8 cellular contexts compared by ENCODE assay signal in genomic region chr5:154771383-154771901, GRCh38. TPM values are rescaled to one million over a fixed set of nuclear protein-coding genes. Genes with fewer than 3 reads are reported as not detected.
DNase-seq lines count a peak whose midpoint lies in the region; ATAC-seq, FAIRE-seq and TF ChIP-seq lines count a peak whose summit lies in the region.
"Had no signal": no experiment of that assay in that cellular context is flagged by ENCODE, and none has a peak within 500 bp of the region (broad histone marks: within the 10 kb centered on the region; RNA-seq: fewer than 3 reads in every experiment).

No MANE protein-coding gene starts in this region.

- POLR2A ChIA-PET in IMR-90 (lab: Charles Lee; ENCODE audit: unreplicated experiment) (no interaction called here), HepG2 (lab: Yijun Ruan, JAX) (interaction anchor here (0.7 to 1.0 kb wide), 2 partner anchors 87 to 124 kb away, joined by 3 read pairs; no protein-coding TSS in a partner anchor)

- H3K4ac ChIP-seq in IMR-90 (ENCODE audit: low read depth, low read length), result no peak overlapping the region

- TF ChIP-seq EP300 in HepG2 (IDR thresholded peaks at IDR 0.05; ENCODE audit: low read depth in 2 of 2, low read length in 2 of 2) (no peak), HepG2 (CRISPR knock-in tag; IDR thresholded peaks at IDR 0.05; ENCODE audit: borderline replicate concordance) (no peak)

- no peak overlapping the region for H2AK5ac ChIP-seq in IMR-90 (ENCODE audit: low read depth, low read length)

- no peak overlapping the region for H2BK15ac ChIP-seq in IMR-90 (ENCODE audit: low read depth, low read length)

- H3K9me3 ChIP-seq in IMR-90 (ENCODE audit: control insufficient read depth, insufficient read depth, low read length), result no peaks in the 10 kb centered on the region
- no peaks in the 10 kb centered on the region for H3K9me3 ChIP-seq in HepG2 (ENCODE audit: low read length)
- no peaks in the 10 kb centered on the region for H3K9me3 ChIP-seq in thyroid gland

- TF ChIP-seq CTCF in IMR-90 (conservative IDR thresholded peaks at IDR 0.05; ENCODE audit: low read depth, low read length) (no peak), cardiac fibroblast (IDR thresholded peaks at IDR 0.05; ENCODE audit: low read depth, low read length) (no peak), HepG2 (CRISPR knock-in tag; IDR thresholded peaks at IDR 0.05) (no peak), thyroid gland (IDR thresholded peaks at IDR 0.05) (no peak)

- peak; percentile 92 for DNase-seq in IMR-90
- DNase-seq in cardiac fibroblast (ENCODE audit: low read depth in 2 of 2), result peak; percentile 74 to 89
- no peak for DNase-seq in HepG2 (ENCODE audit: low spot score)
- peak in 1 of 2 donors; percentile 24 for DNase-seq in thyroid gland
- DNase-seq in NCI-H187 treated with DMSO at 0.1 percent for 48 hours (lab: John Stamatoyannopoulos, UW), result no peak
- DNase-seq in stimulated activated naive CD4-positive, alpha-beta T cell (lab: John Stamatoyannopoulos, UW), result no peak
- DNase-seq in KBM-7, result no peak
- DNase-seq: T-cell had no signal

- H4K91ac ChIP-seq in IMR-90 (ENCODE audit: insufficient read depth, low read depth, low read length), result no peak overlapping the region

- H3K4me2 ChIP-seq in IMR-90 (ENCODE audit: low read depth, low read length) (peak overlapping the region; percentile 76), HepG2 (ENCODE audit: low read depth, low read length) (no peak overlapping the region)

- dilution Hi-C loops in IMR-90 (cut with HindIII; ENCODE audit: low sequenced_read_pairs, unreplicated experiment), result no loop called here

- WGBS in IMR-90 (ENCODE audit: extremely low coverage in 2 of 2, insufficient read length in 1 of 2), 2 experiments, result 6% methylated on average over 3 of the region's 10 CpGs; no CpG with 5 or more reads in 1 of the 2 experiments
- WGBS in HepG2 (ENCODE audit: low lambda C conversion rate), result 81% methylated on average over 6 of the region's 10 CpGs
- WGBS in thyroid gland, 2 donors, result 23 to 27% methylated on average over 10 of the region's 10 CpGs

- no peak for FAIRE-seq in HepG2 (lab: Jason Lieb, UNC)

- H3K27ac ChIP-seq in IMR-90 (ENCODE audit: insufficient read depth, low read length), result peak overlapping the region; percentile 39; the same call in 1 of the 2 replicates
- H3K27ac ChIP-seq in HepG2 (ENCODE audit: extremely low read length, insufficient read depth, low read length), result no peak overlapping the region
- H3K27ac ChIP-seq in thyroid gland, result peak overlapping the region; percentile 72 to 81 (median 81)

- no TSS peak for BruUV-seq in IMR-90 (replicated peaks; lab: Mats Ljungman, UMichigan)
- no TSS peak for BruUV-seq in HepG2 (replicated peaks; lab: Mats Ljungman, UMichigan)

- H3K4me1 ChIP-seq in IMR-90 (ENCODE audit: control insufficient read depth, insufficient read depth, low read length) (peaks cover 25% of the 10 kb centered on the region), HepG2 (ENCODE audit: insufficient read depth, low read length) (peaks cover 74% of the 10 kb centered on the region), thyroid gland (peaks cover 74 to 93% of the 10 kb centered on the region in 2 donors)

- H2BK120ac ChIP-seq in IMR-90 (ENCODE audit: low read depth, low read length), result no peak overlapping the region

- no peak overlapping the region for H4K8ac ChIP-seq in IMR-90 (ENCODE audit: low read depth in 2 of 2, low read length in 2 of 2)

- H3K9ac ChIP-seq in IMR-90 (ENCODE audit: low read depth, low read length) (no peak overlapping the region), HepG2 (ENCODE audit: insufficient read depth, low read depth, low read length) (no peak overlapping the region)

- no peaks in the 10 kb centered on the region for H3K27me3 ChIP-seq in IMR-90 (ENCODE audit: control insufficient read depth, insufficient read depth, low read length)
- H3K27me3 ChIP-seq in HepG2 (ENCODE audit: control insufficient read depth in 1 of 2, insufficient read depth in 2 of 2, low read length in 2 of 2), result no peaks in the 10 kb centered on the region
- H3K27me3 ChIP-seq in thyroid gland, result no peaks in the 10 kb centered on the region

- peaks cover 14 to 89% of the 10 kb centered on the region in 2 experiments for H3K79me1 ChIP-seq in IMR-90 (ENCODE audit: low read depth in 1 of 2, low read length in 2 of 2)

- H3K79me2 ChIP-seq in HepG2 (ENCODE audit: insufficient read depth, low read length), result peaks cover 97% of the 10 kb centered on the region

- H3K14ac ChIP-seq in IMR-90 (replicated peaks; ENCODE audit: low read depth, low read length), result no peak overlapping the region

- H3K23ac ChIP-seq in IMR-90 (ENCODE audit: low read depth, low read length), result no peak overlapping the region

- H2AFZ ChIP-seq in IMR-90 (replicated peaks; ENCODE audit: low read length, poor library complexity) (no peak overlapping the region), HepG2 (ENCODE audit: low read length) (no peak overlapping the region)

- intact Hi-C loops in IMR-90 (cut with micrococcal nuclease) (no loop called here), HepG2 (cut with micrococcal nuclease; ENCODE audit: unreplicated experiment) (no loop called here), thyroid gland (cut with DNase I) (no loop called here)

- H2AK9ac ChIP-seq in IMR-90 (replicated peaks; ENCODE audit: low read depth, low read length, poor library complexity), result no peak overlapping the region

- CTCF ChIA-PET in IMR-90 (lab: Yijun Ruan, JAX) (no interaction called here), HepG2 (lab: Yijun Ruan, JAX; ENCODE audit: low intra/inter-chr PET ratio, low total read pairs) (no interaction called here)

- in situ Hi-C loops in IMR-90 (cut with MboI; ENCODE audit: low sequenced_read_pairs) (no loop called here), HepG2 (cut with HindIII; ENCODE audit: extremely low pct_ligation_motif_present, low pct_unique_long_range_greater_than_20kb) (no loop called here), KBM-7 (cut with MboI; ENCODE audit: low pct_unique_long_range_greater_than_20kb, low sequenced_read_pairs) (no loop called here)

- peak; percentile 94 for ATAC-seq in IMR-90 (ENCODE audit: low read depth)
- ATAC-seq in HepG2, result peak; percentile 55
- ATAC-seq: T-cell had no signal

- TF ChIP-seq POLR2A in IMR-90 (IDR thresholded peaks at IDR 0.05; ENCODE audit: low read depth, low read length) (no peak), HepG2 (IDR thresholded peaks at IDR 0.05; ENCODE audit: insufficient read depth in 1 of 2, low read depth in 2 of 2, low read length in 2 of 2) (no peak), thyroid gland (IDR thresholded peaks at IDR 0.05) (no peak)

- no peak overlapping the region for H3K56ac ChIP-seq in IMR-90 (ENCODE audit: extremely low read depth, insufficient read depth, low read length)

- H4K20me1 ChIP-seq in IMR-90 (ENCODE audit: insufficient read depth, low read length) (peaks cover 97% of the 10 kb centered on the region), HepG2 (ENCODE audit: insufficient read depth, low read length) (peaks cover 90% of the 10 kb centered on the region)

- peaks cover 56% of the 10 kb centered on the region for H3K9me1 ChIP-seq in IMR-90 (ENCODE audit: insufficient read depth, low read length)

- no peaks in the 10 kb centered on the region for H3K36me3 ChIP-seq in IMR-90 (ENCODE audit: control insufficient read depth, insufficient read depth, low read length)
- H3K36me3 ChIP-seq in HepG2 (replicated peaks in 1 of 2; ENCODE audit: control insufficient read depth in 1 of 2, insufficient read depth in 2 of 2, low read length in 2 of 2), result peaks cover 3 to 5% of the 10 kb centered on the region in 2 experiments; a peak in 4 of 5 replicates
- H3K36me3 ChIP-seq in thyroid gland, result no peaks in the 10 kb centered on the region

- no peak overlapping the region for H2BK20ac ChIP-seq in IMR-90 (ENCODE audit: low read depth, low read length)

- H2BK5ac ChIP-seq in IMR-90 (ENCODE audit: low read depth, low read length, poor library complexity, severe bottlenecking), result no peak overlapping the region

- no peak overlapping the region for H3K18ac ChIP-seq in IMR-90 (ENCODE audit: low read depth, low read length)

- H3K4me3 ChIP-seq in IMR-90 (ENCODE audit: insufficient read depth, low read depth, low read length) (no peak overlapping the region), cardiac fibroblast (replicated peaks in 1 of 2; ENCODE audit: low read depth in 2 of 2, low read length in 2 of 2) (no peak overlapping the region), HepG2 (replicated peaks in 1 of 3; ENCODE audit: insufficient read depth in 1 of 3, low read depth in 2 of 3, low read length in 3 of 3) (no peak overlapping the region), thyroid gland (replicated peaks in 1 of 3) (peak overlapping the region in 1 of 3 donors; percentile 5)

- peak; percentile 32 for TF ChIP-seq RAD21 in IMR-90 (IDR thresholded peaks at IDR 0.05; ENCODE audit: low read length)
- no peak for TF ChIP-seq RAD21 in HepG2 (CRISPR knock-in tag; IDR thresholded peaks at IDR 0.05)

- no peak overlapping the region for H4K5ac ChIP-seq in IMR-90 (ENCODE audit: low read depth, low read length)

RNA-seq across cellular contexts. Expression of gene LARP1, which starts 16.3 kb away (rescaled TPM):
- total RNA-seq in IMR-90 (2012; rRNA removed) (41.9 and 47.3 TPM in 2 replicates), HepG2 (2016; rRNA removed; fragmentation: Illumina TruSeq; extraction: Trizol) (61.4 and 68.5 TPM in 2 replicates), thyroid gland (100 to 1,000 TPM; 109 to 192 (median 133) TPM)
- polyA plus RNA-seq in IMR-90 (2012; rRNA removed) (70.3 and 77.4 TPM in 2 replicates), HepG2 (2011; rRNA removed) (45.2 and 52.0 TPM in 2 replicates)
- polyA plus RNA-seq in IMR-90 (2012; cell fraction: cytosol; rRNA removed), result 55.0 and 59.6 TPM in 2 replicates
- polyA plus RNA-seq in IMR-90 (2012; cell fraction: nucleus; rRNA removed; ENCODE audit: low replicate concordance), result 78.4 and 111 TPM in 2 replicates
- 8.7 and 8.9 TPM in 2 replicates for total RNA-seq in HepG2 (2016; cell fraction: cytosol; rRNA removed; fragmentation: Illumina TruSeq; extraction: Trizol; ENCODE audit: low read depth)
- total RNA-seq in HepG2 (2016; cell fraction: insoluble cytoplasmic fraction; rRNA removed; fragmentation: Illumina TruSeq; extraction: Trizol), result 57.6 and 62.0 TPM in 2 replicates
- 36.8 and 41.2 TPM in 2 replicates for total RNA-seq in HepG2 (2016; cell fraction: membrane; rRNA removed; fragmentation: Illumina TruSeq; extraction: Trizol)
- 72.6 and 80.1 TPM in 2 replicates for total RNA-seq in HepG2 (2016; cell fraction: nucleus; rRNA removed; fragmentation: Illumina TruSeq; extraction: Trizol)
- 29.4 and 31.7 TPM in 2 replicates for polyA plus RNA-seq in HepG2 (2011; cell fraction: cytosol; rRNA removed)
- polyA plus RNA-seq in HepG2 (2011; cell fraction: nucleus; rRNA removed), result 74.2 and 76.9 TPM in 2 replicates
- 59.4 and 62.0 TPM in 2 replicates for polyA plus RNA-seq in HepG2 (2012)
- polyA plus RNA-seq in HepG2 (2016; cell fraction: cytosol; fragmentation: Illumina TruSeq; extraction: Trizol; ENCODE audit: low read depth), result 4.0 and 4.5 TPM in 2 replicates
- polyA plus RNA-seq in HepG2 (2016; cell fraction: insoluble cytoplasmic fraction; fragmentation: Illumina TruSeq; extraction: Trizol; ENCODE audit: low read depth), result 69.6 and 92.6 TPM in 2 replicates
- polyA plus RNA-seq in HepG2 (2016; cell fraction: membrane; fragmentation: Illumina TruSeq; extraction: Trizol; ENCODE audit: low read depth), result 15.3 and 19.6 TPM in 2 replicates
- polyA plus RNA-seq in HepG2 (2016; cell fraction: nucleus; fragmentation: Illumina TruSeq; extraction: Trizol; ENCODE audit: insufficient read depth, low read depth), result 143 and 158 TPM in 2 replicates
- polyA minus RNA-seq in HepG2 (2011; rRNA and poly(A)+ RNA removed; ENCODE audit: low replicate concordance), result 72.7 and 144 TPM in 2 replicates
- 40.8 and 53.5 TPM in 2 replicates for polyA minus RNA-seq in HepG2 (2011; cell fraction: cytosol; rRNA and poly(A)+ RNA removed)
- 66.0 and 100 TPM in 2 replicates for polyA minus RNA-seq in HepG2 (2011; cell fraction: nucleus; rRNA and poly(A)+ RNA removed)

Comparison
In these comparisons a context has a peak if more than half of its experiments do, and no peak if none do; other contexts are left out.
1. DNase-seq: peak in IMR-90 (single experiment) and cardiac fibroblast (2 of 2); none in HepG2 (single experiment), NCI-H187 treated with DMSO at 0.1 percent for 48 hours (single experiment), stimulated activated naive CD4-positive, alpha-beta T cell (0 of 6) and KBM-7 (single experiment).